In genomic region chr19:46488551-46488950, GRCh38 we compare ENCODE assay signal across 1 cellular context.
TF ChIP-seq lines count a peak whose summit lies in the region.

No MANE protein-coding gene starts in this region.

TF ChIP-seq in WTC11, 78 proteins besides CTCF, POLR2A, EP300 and RAD21 (continued from another document):
- TF ChIP-seq ATF2 (CRISPR knock-in tag; IDR thresholded peaks at IDR 0.05; ENCODE audit: borderline replicate concordance, low read depth): no peak
- no peak for TF ChIP-seq ZNF317 (CRISPR knock-in tag; IDR thresholded peaks at IDR 0.05; ENCODE audit: borderline replicate concordance, low read depth)
- TF ChIP-seq ZNF219 (CRISPR knock-in tag; IDR thresholded peaks at IDR 0.05; ENCODE audit: borderline replicate concordance): no peak
- TF ChIP-seq MXD4 (CRISPR knock-in tag; IDR thresholded peaks at IDR 0.05; ENCODE audit: borderline replicate concordance): no peak
- TF ChIP-seq AFF4 (CRISPR knock-in tag; IDR thresholded peaks at IDR 0.05; ENCODE audit: borderline replicate concordance): no peak
- no peak for TF ChIP-seq MLX (CRISPR knock-in tag; IDR thresholded peaks at IDR 0.05)
- TF ChIP-seq, protein P1, sequence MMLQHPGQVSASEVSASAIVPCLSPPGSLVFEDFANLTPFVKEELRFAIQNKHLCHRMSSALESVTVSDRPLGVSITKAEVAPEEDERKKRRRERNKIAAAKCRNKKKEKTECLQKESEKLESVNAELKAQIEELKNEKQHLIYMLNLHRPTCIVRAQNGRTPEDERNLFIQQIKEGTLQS (CRISPR knock-in tag; conservative IDR thresholded peaks at IDR 0.05): no peak
- no peak for TF ChIP-seq CBFB (CRISPR knock-in tag; IDR thresholded peaks at IDR 0.05; ENCODE audit: low read depth)
- TF ChIP-seq E2F4 (CRISPR knock-in tag; IDR thresholded peaks at IDR 0.05; ENCODE audit: borderline replicate concordance, low read depth): no peak
- TF ChIP-seq NR1H2 (CRISPR knock-in tag; IDR thresholded peaks at IDR 0.05): no peak
- TF ChIP-seq SMAD4 (CRISPR knock-in tag; IDR thresholded peaks at IDR 0.05): no peak
